11 cellular contexts compared by ENCODE assay signal in the genomic region with DNA sequence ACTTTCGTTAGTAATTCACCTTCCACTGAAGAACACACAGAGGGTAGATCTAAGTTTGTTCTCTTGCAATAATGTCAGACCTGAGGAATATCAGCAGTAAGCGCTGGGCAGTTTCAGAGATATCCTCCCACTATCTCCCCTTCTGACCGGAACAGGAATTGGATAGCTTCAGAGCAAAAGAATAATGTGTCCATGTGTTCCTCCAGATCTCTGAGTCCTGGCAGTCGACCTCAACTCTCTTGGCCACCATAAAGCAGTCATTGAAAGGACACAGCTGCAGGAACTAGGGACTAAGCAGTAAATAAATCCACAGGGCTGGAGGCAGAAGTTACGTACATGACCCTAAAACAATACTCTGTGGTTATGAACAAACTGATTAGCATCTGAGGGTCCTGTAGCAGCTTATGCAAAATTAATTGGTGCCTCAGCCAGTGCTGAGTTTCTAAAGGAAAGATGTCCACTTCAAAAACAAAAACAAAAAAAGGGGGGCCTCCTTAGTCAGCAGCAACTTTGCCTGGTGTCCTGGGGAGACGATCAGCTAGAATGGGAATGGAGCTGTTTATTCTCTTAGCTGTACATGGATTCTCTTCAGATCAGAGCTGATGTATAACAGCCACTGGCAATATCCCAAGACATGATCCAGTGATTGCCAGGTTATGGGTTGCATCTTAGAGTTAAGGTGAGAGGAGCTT. TPM values are rescaled to one million over a fixed set of nuclear protein-coding genes. Genes with fewer than 3 reads are reported as not detected.
DNase-seq lines count a peak whose midpoint lies in the region; ATAC-seq and TF ChIP-seq lines count a peak whose summit lies in the region.
"Had no signal": no experiment of that assay in that cellular context is flagged by ENCODE, and none has a peak within 500 bp of the region (broad histone marks: within the 10 kb centered on the region; RNA-seq: fewer than 3 reads in every experiment).

No MANE protein-coding gene starts in this region.

- H3K36me3 ChIP-seq in Panc1 (ENCODE audit: control insufficient read depth, insufficient read depth, low read length) (no peaks in the 10 kb centered on the region), esophagus muscularis mucosa (no peaks in the 10 kb centered on the region), tibial artery (no peaks in the 10 kb centered on the region), Caco-2 (ENCODE audit: control insufficient read depth, insufficient read depth, low read length) (no peaks in the 10 kb centered on the region)

- DNase-seq in Panc1 (ENCODE audit: low read depth, low spot score) (no peak), esophagus muscularis mucosa (ENCODE audit: extremely low spot score) (peak; percentile 92), mucosa of gallbladder (ENCODE audit: low spot score) (peak; percentile 31), tibial artery (peak in 1 of 2 donors; percentile 37), Caco-2 (no peak), T-helper 17 cell (no peak)
- DNase-seq: activated CD4-positive, alpha-beta T cell treated with anti-CD3 and anti-CD28 coated beads, Interleukin-2, amount 50 U/mL, for 1 hour; effector CD4-positive, alpha-beta T cell had no signal

- TF ChIP-seq CTCF in Panc1 (IDR thresholded peaks at IDR 0.05): no peak
- TF ChIP-seq CTCF in esophagus muscularis mucosa (IDR thresholded peaks at IDR 0.05): peak in 1 of 3 experiments; percentile 14
- TF ChIP-seq CTCF in tibial artery (IDR thresholded peaks at IDR 0.05): no peak
- no peak for TF ChIP-seq CTCF in Caco-2 (IDR thresholded peaks at IDR 0.05; ENCODE audit: insufficient read depth in 1 of 2, low read depth in 1 of 2, low read length in 1 of 2, severe bottlenecking in 1 of 2, unreplicated experiment in 1 of 2)

- no TSS peak for BruUV-seq in Panc1 (replicated peaks; lab: Mats Ljungman, UMichigan)
- BruUV-seq in Caco-2 (replicated peaks; lab: Mats Ljungman, UMichigan): no TSS peak

- TF ChIP-seq EP300 in esophagus muscularis mucosa (IDR thresholded peaks at IDR 0.05): no peak

- H3K9me3 Mint-ChIP-seq in Caco-2 (ENCODE audit: unreplicated experiment): no peaks in the 10 kb centered on the region

- CTCF ChIA-PET in Panc1 (lab: Charles Lee): no interaction called here
- CTCF ChIA-PET in Caco-2 (lab: Charles Lee): interaction anchor here (0.7 kb wide), 1 partner anchor 117 kb away, joined by 3 read pairs; no protein-coding TSS in a partner anchor

- H3K4me1 Mint-ChIP-seq in Caco-2 (ENCODE audit: low read depth, unreplicated experiment): peaks cover 11% of the 10 kb centered on the region
- no peaks in the 10 kb centered on the region for H3K4me1 Mint-ChIP-seq in T-helper 17 cell

- ATAC-seq in Panc1: peak; percentile 42; the same call in 1 of the 2 replicates
- ATAC-seq in HG03175 (IDR thresholded peaks at IDR 0.05; ENCODE audit: unreplicated experiment): no peak
- ATAC-seq in GM21528 (IDR thresholded peaks at IDR 0.05; ENCODE audit: low FRiP score, unreplicated experiment): no peak
- ATAC-seq in T-helper 17 cell: no peak
- ATAC-seq: GM12878 had no signal

- POLR2A ChIA-PET in Panc1 (lab: Charles Lee) (no interaction called here), Caco-2 (lab: Charles Lee) (no interaction called here)

- H3K27ac Mint-ChIP-seq in Caco-2 (ENCODE audit: unreplicated experiment): no peak overlapping the region
- H3K27ac Mint-ChIP-seq in T-helper 17 cell: no peak overlapping the region

- in situ Hi-C loops in Panc1 (cut with HindIII; ENCODE audit: low pct_unique_long_range_greater_than_20kb, low sequenced_read_pairs): no loop called here

- WGBS in esophagus muscularis mucosa: 49% methylated on average over 6 of the region's 6 CpGs

- no peaks in the 10 kb centered on the region for H3K27me3 Mint-ChIP-seq in Caco-2 (ENCODE audit: insufficient read depth, unreplicated experiment)
- peaks cover 11% of the 10 kb centered on the region for H3K27me3 Mint-ChIP-seq in T-helper 17 cell

- H3K4me1 ChIP-seq in Panc1 (ENCODE audit: control insufficient read depth, insufficient read depth, low read length) (peaks cover 11% of the 10 kb centered on the region), esophagus muscularis mucosa (peaks cover 0 to 28% (median 22%) of the 10 kb centered on the region in 4 donors), tibial artery (peaks cover 0 to 19% (median 15%) of the 10 kb centered on the region in 4 donors), Caco-2 (peaks cover 20% of the 10 kb centered on the region)

- H3K9me3 ChIP-seq in Panc1 (ENCODE audit: control insufficient read depth, insufficient read depth, low read depth, low read length) (no peaks in the 10 kb centered on the region), esophagus muscularis mucosa (no peaks in the 10 kb centered on the region), tibial artery (no peaks in the 10 kb centered on the region), Caco-2 (no peaks in the 10 kb centered on the region), T-helper 17 cell (ENCODE audit: control insufficient read depth, low read length, poor library complexity, severe bottlenecking) (no peaks in the 10 kb centered on the region)

- H3K36me3 Mint-ChIP-seq in Caco-2 (ENCODE audit: insufficient read depth, unreplicated experiment) (no peaks in the 10 kb centered on the region), T-helper 17 cell (ENCODE audit: low read depth) (no peaks in the 10 kb centered on the region)

- intact Hi-C loops in Panc1 (cut with micrococcal nuclease; ENCODE audit: unreplicated experiment): loop anchor here (10.0 kb wide), 1 partner anchor 234 kb away; a partner anchor contains a TSS
- intact Hi-C loops in esophagus muscularis mucosa (cut with DNase I): no loop called here
- intact Hi-C loops in tibial artery (cut with DNase I; ENCODE audit: low total_unique reads): no loop called here
- intact Hi-C loops in Caco-2 (cut with micrococcal nuclease; ENCODE audit: unreplicated experiment): no loop called here

- H3K27ac ChIP-seq in Panc1 (ENCODE audit: low read length) (peak overlapping the region; percentile 17), esophagus muscularis mucosa (replicated peaks in 1 of 4) (peak overlapping the region; percentile 43 to 71 (median 62)), tibial artery (peak overlapping the region; percentile 47 to 67)

- H3K4me3 Mint-ChIP-seq in Caco-2 (ENCODE audit: unreplicated experiment) (no peak overlapping the region), T-helper 17 cell (no peak overlapping the region)

- H3K27me3 ChIP-seq in Panc1 (ENCODE audit: control insufficient read depth, insufficient read depth, low read length): no peaks in the 10 kb centered on the region
- no peaks in the 10 kb centered on the region for H3K27me3 ChIP-seq in esophagus muscularis mucosa
- no peaks in the 10 kb centered on the region for H3K27me3 ChIP-seq in tibial artery
- H3K27me3 ChIP-seq in Caco-2 (replicated peaks; ENCODE audit: control insufficient read depth, insufficient read depth, low read length): no peaks in the 10 kb centered on the region

- no peak overlapping the region for H3K4me3 ChIP-seq in Panc1 (ENCODE audit: low read depth in 2 of 2, low read length in 2 of 2)
- no peak overlapping the region for H3K4me3 ChIP-seq in esophagus muscularis mucosa
- no peak overlapping the region for H3K4me3 ChIP-seq in tibial artery
- no peak overlapping the region for H3K4me3 ChIP-seq in Caco-2 (ENCODE audit: low read depth, low read length)
- H3K4me3 ChIP-seq: GM12878 had no signal

- no peak for TF ChIP-seq POLR2A in esophagus muscularis mucosa (IDR thresholded peaks at IDR 0.05; ENCODE audit: low read depth)

RNA-seq across cellular contexts. Expression of a gene that starts 6.4 kb away (rescaled TPM):
- total RNA-seq in Panc1 (2021; ENCODE audit: unreplicated experiment) (3.0 TPM), esophagus muscularis mucosa (1 to 10 TPM; 3.0 to 8.3 (median 4.3) TPM), mucosa of gallbladder (12.0 TPM), Caco-2 (2022) (66.5 and 83.2 TPM in 2 replicates), T-helper 17 cell (1 to 10 TPM in 1 of 2 donors, under 1 TPM in 1; 0.40 to 3.6 TPM)
- 3.5 TPM for polyA plus RNA-seq in Panc1 (2012; ENCODE audit: insufficient read length)

RNA-seq across cellular contexts. Expression of a gene that starts 57.1 kb away (rescaled TPM):
- total RNA-seq in Panc1 (2021; ENCODE audit: unreplicated experiment): 0.13 TPM
- polyA plus RNA-seq in Panc1 (2012; ENCODE audit: insufficient read length): not detected
- under 1 TPM in 1 of 4 donors, not detected in 3; 0.17 TPM for total RNA-seq in esophagus muscularis mucosa
- total RNA-seq in mucosa of gallbladder: 0.37 TPM
- total RNA-seq in Caco-2 (2022): 0.72 and 0.77 TPM in 2 replicates
- 10 to 100 TPM in 1 of 2 donors, under 1 TPM in 1; 0.85 to 14.9 TPM for total RNA-seq in T-helper 17 cell
- total RNA-seq: GM12878 had no signal

RNA-seq across cellular contexts. Expression of a gene that starts 57.6 kb away (rescaled TPM):
- total RNA-seq in Panc1 (2021; ENCODE audit: unreplicated experiment) (3.0 TPM), esophagus muscularis mucosa (1 to 10 TPM in 1 of 4 donors, under 1 TPM in 3; 0.65 to 1.1 (median 0.75) TPM), mucosa of gallbladder (7.4 TPM), Caco-2 (2022) (6.3 and 6.8 TPM in 2 replicates), T-helper 17 cell (1 to 10 TPM in 1 of 2 donors, under 1 TPM in 1; 0.73 to 1.4 TPM)
- 2.4 TPM for polyA plus RNA-seq in Panc1 (2012; ENCODE audit: insufficient read length)

Comparison
In these comparisons a context has a peak if more than half of its experiments do, and no peak if none do; other contexts are left out.
1. DNase-seq: peak in esophagus muscularis mucosa (single experiment) and mucosa of gallbladder (single experiment); none in Panc1 (single experiment), Caco-2 (0 of 2) and T-helper 17 cell (0 of 3).
2. Peak in every context shown above with its lines, with median percentiles within 50 percentile points of each other: H3K27ac ChIP-seq.